ENCODE assay signal across 9 cellular contexts in genomic region chr12:13097526-13097925, GRCh38. TPM values are rescaled to one million over a fixed set of nuclear protein-coding genes. Genes with fewer than 3 reads are reported as not detected.
DNase-seq lines count a peak whose midpoint lies in the region; ATAC-seq and TF ChIP-seq lines count a peak whose summit lies in the region.
"Had no signal": no experiment of that assay in that cellular context is flagged by ENCODE, and none has a peak within 500 bp of the region (broad histone marks: within the 10 kb centered on the region; RNA-seq: fewer than 3 reads in every experiment).

No MANE protein-coding gene starts in this region.

- peak overlapping the region; percentile 98 for H3K4me2 ChIP-seq in Karpas-422 (ENCODE audit: low read depth, low read length, poor library complexity, severe bottlenecking)

- no peaks in the 10 kb centered on the region for H3K27me3 Mint-ChIP-seq in MCF 10A (ENCODE audit: insufficient read depth, unreplicated experiment)

- in situ Hi-C loops in ACHN (cut with HindIII; ENCODE audit: low pct_ligation_motif_present, low pct_unique_long_range_greater_than_20kb, low sequenced_read_pairs) = no loop called here

- H3K27ac ChIP-seq in Karpas-422 (ENCODE audit: low read length) (no peak overlapping the region), muscle layer of colon (ENCODE audit: low read depth, low read length) (peak overlapping the region; percentile 7)
- no peak overlapping the region for H3K27ac ChIP-seq in effector memory CD4-positive, alpha-beta T cell (ENCODE audit: insufficient read depth, low read length, poor library complexity, severe bottlenecking)

- H3K4me3 ChIP-seq in Karpas-422 (ENCODE audit: low read length) (peak overlapping the region; percentile 70), muscle layer of colon (ENCODE audit: low read depth in 1 of 2, low read length in 2 of 2) (peak overlapping the region in 1 of 2 donors; percentile 41)
- H3K4me3 ChIP-seq in effector memory CD4-positive, alpha-beta T cell (ENCODE audit: insufficient read depth, low read depth, low read length, poor library complexity, severe bottlenecking) = no peak overlapping the region

- peak overlapping the region; percentile 63 for H3K9ac ChIP-seq in Karpas-422 (ENCODE audit: low read length)
- peak overlapping the region; percentile 49 for H3K9ac ChIP-seq in muscle layer of colon (ENCODE audit: low read length)

- H3K9me2 ChIP-seq in Karpas-422 (replicated peaks; ENCODE audit: insufficient read depth, low read length) = no peaks in the 10 kb centered on the region

- H3K4me1 ChIP-seq in Karpas-422 (ENCODE audit: low read length) (peaks cover 45% of the 10 kb centered on the region), muscle layer of colon (ENCODE audit: insufficient read depth, low read length) (peaks cover 29% of the 10 kb centered on the region)
- H3K4me1 ChIP-seq in effector memory CD4-positive, alpha-beta T cell (ENCODE audit: control insufficient read depth, insufficient read depth, low read length, poor library complexity, severe bottlenecking) = peaks cover 23% of the 10 kb centered on the region

- no peaks in the 10 kb centered on the region for H4K20me1 ChIP-seq in Karpas-422 (ENCODE audit: insufficient read depth, low read depth, low read length)

- peak overlapping the region; percentile 38 for H3K4me3 Mint-ChIP-seq in MCF 10A (ENCODE audit: unreplicated experiment)

- intact Hi-C loops in MCF 10A (cut with micrococcal nuclease) = loop anchor here (5.0 kb wide), 3 partner anchors 55 to 845 kb away; partner anchors contain the start of gene FAM234B

- peak overlapping the region; percentile 100 for H2AFZ ChIP-seq in Karpas-422 (ENCODE audit: low read length)

- no peaks in the 10 kb centered on the region for H3K9me3 Mint-ChIP-seq in MCF 10A (ENCODE audit: unreplicated experiment)

- no peak for ATAC-seq in GM21423 (IDR thresholded peaks at IDR 0.05; ENCODE audit: unreplicated experiment)

- DNase-seq in ACHN (peak; percentile 52), Karpas-422 (no peak), MCF 10A (ENCODE audit: unreplicated experiment) (no peak), DMS79 treated with DMSO at 0.1 percent for 48 hours (lab: John Stamatoyannopoulos, UW) (no peak)
- no peak for DNase-seq in effector memory CD4-positive, alpha-beta T cell
- DNase-seq in stimulated activated CD4-positive, alpha-beta T cell treated with anti-CD3 and anti-CD28 coated beads, Interleukin-12 subunit alpha, Interleukin-12 subunit beta, amount 100 ng/mL, for 4 hours = no peak

- no peaks in the 10 kb centered on the region for H3K79me2 ChIP-seq in Karpas-422 (ENCODE audit: low read length)

- H3K9me3 ChIP-seq in Karpas-422 (ENCODE audit: low read length) (no peaks in the 10 kb centered on the region), muscle layer of colon (ENCODE audit: low read length) (no peaks in the 10 kb centered on the region)
- H3K9me3 ChIP-seq in effector memory CD4-positive, alpha-beta T cell (ENCODE audit: control insufficient read depth, low read length) = no peaks in the 10 kb centered on the region

- POLR2A ChIA-PET in MCF 10A (lab: Yijun Ruan, JAX) = interaction anchor here (0.6 to 7.7 kb wide), 9 partner anchors 39 to 138 kb away, joined by 3 to 255 read pairs (median 71); partner anchors contain the start of gene EMP1

- H3K36me3 Mint-ChIP-seq in MCF 10A (ENCODE audit: insufficient read depth, unreplicated experiment) = peaks cover 11% of the 10 kb centered on the region

- no peaks in the 10 kb centered on the region for H3K36me3 ChIP-seq in Karpas-422 (ENCODE audit: insufficient read depth, low read length)
- H3K36me3 ChIP-seq in muscle layer of colon (ENCODE audit: insufficient read depth, low read length) = no peaks in the 10 kb centered on the region
- H3K36me3 ChIP-seq in effector memory CD4-positive, alpha-beta T cell (ENCODE audit: control insufficient read depth, insufficient read depth, low read length) = no peaks in the 10 kb centered on the region

- no peak for TF ChIP-seq CTCF in MCF 10A (IDR thresholded peaks at IDR 0.05; ENCODE audit: unreplicated experiment)

- H3K27me3 ChIP-seq in Karpas-422 (ENCODE audit: low read length) (no peaks in the 10 kb centered on the region), muscle layer of colon (ENCODE audit: control insufficient read depth in 1 of 2, insufficient read depth in 2 of 2, low read length in 2 of 2) (no peaks in the 10 kb centered on the region)
- no peaks in the 10 kb centered on the region for H3K27me3 ChIP-seq in effector memory CD4-positive, alpha-beta T cell (replicated peaks; ENCODE audit: control insufficient read depth, insufficient read depth, low read length, poor library complexity, severe bottlenecking)

- CTCF ChIA-PET in MCF 10A (lab: Yijun Ruan, JAX) = interaction anchor here (0.8 to 6.0 kb wide), 6 partner anchors 79 to 127 kb away, joined by 3 to 154 read pairs (median 6); no protein-coding TSS in a partner anchor

- H3K27ac Mint-ChIP-seq in MCF 10A (ENCODE audit: low read depth, unreplicated experiment) = peak overlapping the region; percentile 99

- BruUV-seq in MCF 10A (replicated peaks; lab: Mats Ljungman, UMichigan) = no TSS peak

- peaks cover 72% of the 10 kb centered on the region for H3K4me1 Mint-ChIP-seq in MCF 10A (ENCODE audit: insufficient read depth, unreplicated experiment)

RNA-seq across cellular contexts. Expression of gene GSG1, which starts 5.9 kb away (rescaled TPM):
- not detected in 2 replicates for total RNA-seq in Karpas-422 (2014; rRNA removed; shearing (Covaris generic); ENCODE audit: low replicate concordance)
- not detected in 2 replicates for total RNA-seq in MCF 10A (2022)
- total RNA-seq: pulmonary artery endothelial cell had no signal

RNA-seq across cellular contexts. Expression of gene FAM234B, which starts 53.3 kb away (rescaled TPM):
- total RNA-seq in Karpas-422 (2014; rRNA removed; shearing (Covaris generic); ENCODE audit: low replicate concordance) = 3.9 and 5.6 TPM in 2 replicates
- total RNA-seq in MCF 10A (2022) = 5.4 and 5.7 TPM in 2 replicates
